ENCODE assay signal across 9 cellular contexts in the genomic region with DNA sequence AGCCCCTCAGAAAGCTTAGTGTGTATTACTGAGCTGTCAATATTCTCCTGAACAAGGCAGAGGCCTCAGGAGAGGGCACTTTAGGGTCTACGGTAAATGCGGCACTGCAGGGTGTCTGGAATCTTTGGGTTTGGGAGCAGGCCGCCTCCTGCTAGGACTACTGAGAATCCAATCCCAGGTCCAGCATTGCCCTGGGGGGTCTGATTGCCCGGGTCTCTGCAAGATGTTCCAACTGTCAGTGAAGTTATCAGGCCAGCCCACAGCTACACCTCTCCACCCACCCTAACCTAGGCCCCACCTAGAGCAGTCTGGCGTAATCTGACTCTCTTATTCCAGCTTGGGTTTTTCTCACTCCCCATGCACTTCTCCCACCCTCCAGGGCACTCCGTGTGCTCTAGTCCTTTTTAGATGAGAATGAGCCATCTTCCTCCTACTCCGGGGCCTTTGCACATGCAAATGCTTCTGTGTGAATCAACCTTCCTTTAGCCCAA. TPM values are rescaled to one million over a fixed set of nuclear protein-coding genes. Genes with fewer than 3 reads are reported as not detected.
DNase-seq lines count a peak whose midpoint lies in the region; ATAC-seq, FAIRE-seq and TF ChIP-seq lines count a peak whose summit lies in the region.
"Had no signal": no experiment of that assay in that cellular context is flagged by ENCODE, and none has a peak within 500 bp of the region (broad histone marks: within the 10 kb centered on the region; RNA-seq: fewer than 3 reads in every experiment).

No MANE protein-coding gene starts in this region.

- H3K4me1 ChIP-seq in hepatocyte (ENCODE audit: insufficient read depth) = peaks cover 13% of the 10 kb centered on the region
- H3K4me1 ChIP-seq in smooth muscle cell (ENCODE audit: low read depth) = peaks cover 20% of the 10 kb centered on the region

- TF ChIP-seq CTCF in SU-DHL-6 (IDR thresholded peaks at IDR 0.05; ENCODE audit: insufficient read depth, low read length, poor library complexity, severe bottlenecking) (no peak), hepatocyte (IDR thresholded peaks at IDR 0.05; ENCODE audit: poor library complexity) (no peak), smooth muscle cell (IDR thresholded peaks at IDR 0.05; ENCODE audit: borderline replicate concordance, insufficient read depth, poor library complexity, severe bottlenecking) (no peak)

- H3K79me2 ChIP-seq in SU-DHL-6 (ENCODE audit: insufficient read depth, low read length) (peaks cover 7% of the 10 kb centered on the region), hepatocyte (peaks cover 36% of the 10 kb centered on the region), smooth muscle cell (ENCODE audit: low read depth) (peaks cover 8% of the 10 kb centered on the region)

- no peaks in the 10 kb centered on the region for H3K9me2 ChIP-seq in SU-DHL-6 (replicated peaks; ENCODE audit: insufficient read depth, low read length)
- no peaks in the 10 kb centered on the region for H3K9me2 ChIP-seq in hepatocyte (replicated peaks; ENCODE audit: insufficient read depth)

- 59% methylated on average over 7 of the region's 7 CpGs for WGBS in hepatocyte (ENCODE audit: low lambda C conversion rate, missing lambda C conversion rate)
- 13% methylated on average over 7 of the region's 7 CpGs for WGBS in smooth muscle cell (ENCODE audit: low lambda C conversion rate)

- ATAC-seq in HG03457 (IDR thresholded peaks at IDR 0.05; ENCODE audit: unreplicated experiment) (no peak), HG02884 (IDR thresholded peaks at IDR 0.05; ENCODE audit: unreplicated experiment) (no peak)

- H4K20me1 ChIP-seq in SU-DHL-6 (ENCODE audit: low read depth, low read length) (peaks cover 3% of the 10 kb centered on the region; the same call in 1 of the 2 replicates), hepatocyte (ENCODE audit: insufficient read depth, poor library complexity, severe bottlenecking) (peaks cover 5% of the 10 kb centered on the region), smooth muscle cell (ENCODE audit: low read depth) (peaks cover 7% of the 10 kb centered on the region)

- FAIRE-seq in GM18507 (lab: Jason Lieb, UNC) = peak; percentile 12

- H3K27ac ChIP-seq in SU-DHL-6 (ENCODE audit: low read depth, low read length) = peak overlapping the region; percentile 98
- H3K27ac ChIP-seq in hepatocyte = peak overlapping the region; percentile 99
- H3K27ac ChIP-seq in smooth muscle cell (ENCODE audit: low read depth) = peak overlapping the region; percentile 99

- H3K36me3 ChIP-seq in SU-DHL-6 (ENCODE audit: low read length) = peaks cover 2% of the 10 kb centered on the region; the same call in 1 of the 2 replicates
- no peaks in the 10 kb centered on the region for H3K36me3 ChIP-seq in hepatocyte (replicated peaks; ENCODE audit: insufficient read depth, low read depth)
- no peaks in the 10 kb centered on the region for H3K36me3 ChIP-seq in smooth muscle cell (ENCODE audit: low read depth)

- peak overlapping the region; percentile 99 for H3K9ac ChIP-seq in SU-DHL-6 (ENCODE audit: low read length)
- H3K9ac ChIP-seq in smooth muscle cell (ENCODE audit: low read depth) = peak overlapping the region; percentile 100

- no peaks in the 10 kb centered on the region for H3K27me3 ChIP-seq in SU-DHL-6 (ENCODE audit: low read length)
- no peaks in the 10 kb centered on the region for H3K27me3 ChIP-seq in hepatocyte
- no peaks in the 10 kb centered on the region for H3K27me3 ChIP-seq in smooth muscle cell (ENCODE audit: low read depth)

- H3K4me2 ChIP-seq in SU-DHL-6 (ENCODE audit: low read depth, low read length, poor library complexity, severe bottlenecking) (peak overlapping the region; percentile 98), hepatocyte (peak overlapping the region; percentile 92), smooth muscle cell (peak overlapping the region; percentile 91)

- DNase-seq in GM18507 (ENCODE audit: extremely low spot score, insufficient read length, low read depth) = no peak
- DNase-seq in hepatocyte (ENCODE audit: low spot score) = no peak
- no peak for DNase-seq in smooth muscle cell (lab: John Stamatoyannopoulos, UW; ENCODE audit: unreplicated experiment)
- no peak for DNase-seq in NCI-H446 treated with DMSO at 0.1 percent for 48 hours (lab: John Stamatoyannopoulos, UW)
- no peak for DNase-seq in stimulated activated naive CD4-positive, alpha-beta T cell (lab: John Stamatoyannopoulos, UW)
- DNase-seq: NCI-H226 had no signal

- H3F3A ChIP-seq in SU-DHL-6 (ENCODE audit: insufficient read depth) = peaks cover 54% of the 10 kb centered on the region
- H3F3A ChIP-seq in smooth muscle cell (ENCODE audit: low read depth) = peaks cover 33% of the 10 kb centered on the region

- H3K4me3 ChIP-seq in SU-DHL-6 (ENCODE audit: insufficient read depth, low read length, poor library complexity, severe bottlenecking) = no peak overlapping the region
- no peak overlapping the region for H3K4me3 ChIP-seq in hepatocyte
- no peak overlapping the region for H3K4me3 ChIP-seq in smooth muscle cell

- H3K9me3 ChIP-seq in SU-DHL-6 (ENCODE audit: insufficient read depth, low read length) (no peaks in the 10 kb centered on the region), hepatocyte (ENCODE audit: low read depth) (no peaks in the 10 kb centered on the region), smooth muscle cell (replicated peaks; ENCODE audit: low read depth) (no peaks in the 10 kb centered on the region)

- peak overlapping the region; percentile 50 for H2AFZ ChIP-seq in SU-DHL-6 (ENCODE audit: low read depth, low read length, severe bottlenecking)
- H2AFZ ChIP-seq in hepatocyte = no peak overlapping the region
- no peak overlapping the region for H2AFZ ChIP-seq in smooth muscle cell (ENCODE audit: low read depth)

RNA-seq across cellular contexts. Expression of gene ZFP36L1, which starts 4.4 kb away (rescaled TPM):
- total RNA-seq in hepatocyte (101 and 111 TPM in 2 replicates), smooth muscle cell (133 and 166 TPM in 2 replicates)
- polyA plus RNA-seq in hepatocyte (345 and 404 TPM in 2 replicates), smooth muscle cell (418 and 450 TPM in 2 replicates)
